Comparison of ENCODE assay signal across 13 cellular contexts in the genomic region with DNA sequence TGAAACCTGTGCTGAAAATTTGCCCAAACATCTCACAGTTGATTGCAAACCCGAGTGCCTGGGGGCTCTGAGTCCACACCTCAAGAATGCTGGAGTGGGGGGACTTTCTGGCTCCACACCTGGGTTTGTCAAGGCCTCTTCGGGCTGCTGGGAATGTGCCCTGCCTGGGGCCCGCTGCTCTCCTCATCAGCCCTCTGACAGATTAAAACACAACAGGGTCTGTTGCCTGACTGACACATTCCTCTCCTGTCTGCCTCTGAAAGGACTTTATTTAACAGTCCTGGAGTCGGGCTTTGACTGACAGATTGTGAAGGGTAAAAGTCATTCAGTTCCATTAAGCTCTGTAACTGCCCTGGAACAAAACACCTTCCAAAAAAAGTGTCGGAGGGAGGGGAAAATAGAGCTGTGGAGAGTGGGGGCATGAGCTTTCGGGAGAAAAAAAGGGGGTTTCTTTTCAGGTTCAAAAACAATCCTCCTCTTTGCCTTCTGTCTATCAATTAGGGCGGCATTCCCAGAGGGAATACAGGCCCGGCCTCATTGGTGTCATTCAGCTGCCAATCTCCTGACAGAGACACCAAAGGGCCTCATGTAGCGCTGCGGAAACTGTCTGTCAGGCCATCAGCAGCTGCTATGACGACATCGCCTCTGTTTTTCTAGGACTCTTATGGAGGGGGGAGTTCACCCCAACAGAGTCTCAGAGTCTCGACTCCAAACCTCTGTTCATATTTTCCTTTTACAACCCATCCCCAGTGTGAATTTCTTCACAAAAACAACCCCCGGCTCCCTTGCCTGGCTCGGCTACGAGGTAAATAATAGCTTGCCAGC.
A peak's percentile ranks its signal among the peaks of the same experiment; 100 is the strongest.
DNase-seq lines count a peak whose midpoint lies in the region; ATAC-seq and TF ChIP-seq lines count a peak whose summit lies in the region.
"Had no signal": no experiment of that assay in that cellular context is flagged by ENCODE, and none has a peak within 500 bp of the region (broad histone marks: within the 10 kb centered on the region; RNA-seq: fewer than 3 reads in every experiment).

No MANE protein-coding gene starts in this region.

- H3K27ac ChIP-seq in lower lobe of right lung (no peak overlapping the region), stomach smooth muscle (ENCODE audit: low read length) (peak overlapping the region; percentile 89)
- H3K27ac ChIP-seq: ovary had no signal

- H3K4me3 ChIP-seq in lower lobe of right lung, result no peak overlapping the region
- no peak overlapping the region for H3K4me3 ChIP-seq in stomach smooth muscle (ENCODE audit: low read length in 2 of 2)
- H3K4me3 ChIP-seq: ovary had no signal

- ATAC-seq in lower lobe of right lung, result peak; percentile 21 to 32
- ATAC-seq: activated CD4-positive, CD25-positive, alpha-beta regulatory T cell treated with anti-CD3 and anti-CD28 coated beads, Interleukin-2, amount 50 U/mL, for 24 hours had no signal

- peak; percentile 67 for DNase-seq in NCI-H128 (lab: John Stamatoyannopoulos, UW; ENCODE audit: unreplicated experiment)
- peak; percentile 95 for DNase-seq in cerebellar cortex (ENCODE audit: low spot score)
- DNase-seq in lower lobe of right lung, result no peak
- no peak for DNase-seq in AML-193 (lab: John Stamatoyannopoulos, UW)
- DNase-seq in NOMO-1 treated with DMSO at 0.1 percent for 48 hours (lab: John Stamatoyannopoulos, UW; ENCODE audit: unreplicated experiment), result no peak
- no peak for DNase-seq in activated CD8-positive, alpha-beta memory T cell treated with anti-CD3 and anti-CD28 coated beads, Interleukin-2, amount 50 U/mL, for 48 hours
- no peak for DNase-seq in NCI-H774 (lab: John Stamatoyannopoulos, UW)
- DNase-seq: activated gamma-delta T cell treated with Interleukin-2 at 50 U/mL for 16 hours; CD4-positive, CD25-positive, alpha-beta regulatory T cell; NCI-H1092; ovary had no signal

- TF ChIP-seq CTCF in lower lobe of right lung (IDR thresholded peaks at IDR 0.05), result no peak

- H3K27me3 ChIP-seq in lower lobe of right lung (ENCODE audit: low read depth) (no peaks in the 10 kb centered on the region), stomach smooth muscle (ENCODE audit: control insufficient read depth in 1 of 2, insufficient read depth in 2 of 2, low read length in 2 of 2) (no peaks in the 10 kb centered on the region)
- H3K27me3 ChIP-seq: ovary had no signal

- no peaks in the 10 kb centered on the region for H3K9me3 ChIP-seq in lower lobe of right lung
- no peaks in the 10 kb centered on the region for H3K9me3 ChIP-seq in stomach smooth muscle (ENCODE audit: control insufficient read depth in 2 of 2, low read length in 2 of 2)
- H3K9me3 ChIP-seq: ovary had no signal

- H3K36me3 ChIP-seq in lower lobe of right lung (no peaks in the 10 kb centered on the region), stomach smooth muscle (ENCODE audit: control insufficient read depth in 2 of 2, insufficient read depth in 2 of 2, low read length in 2 of 2) (no peaks in the 10 kb centered on the region)
- H3K36me3 ChIP-seq: ovary had no signal

- no peak overlapping the region for H3K9ac ChIP-seq in stomach smooth muscle (ENCODE audit: low read length in 2 of 2)

- H3K4me1 ChIP-seq in lower lobe of right lung, result peaks cover 17% of the 10 kb centered on the region
- H3K4me1 ChIP-seq in stomach smooth muscle (ENCODE audit: control insufficient read depth, insufficient read depth, low read length), result peaks cover 49% of the 10 kb centered on the region

- intact Hi-C loops in lower lobe of right lung (cut with DNase I), result no loop called here

Comparison
In these comparisons a context has a peak if more than half of its experiments do, and no peak if none do; other contexts are left out.
1. DNase-seq: peak in NCI-H128 (single experiment) and cerebellar cortex (single experiment); none in lower lobe of right lung (single experiment), AML-193 (0 of 2), NOMO-1 treated with DMSO at 0.1 percent for 48 hours (single experiment), activated CD8-positive, alpha-beta memory T cell treated with anti-CD3 and anti-CD28 coated beads, Interleukin-2, amount 50 U/mL, for 48 hours (single experiment) and NCI-H774 (single experiment).